Comparison of ENCODE assay signal across 15 cellular contexts in the genomic region with DNA sequence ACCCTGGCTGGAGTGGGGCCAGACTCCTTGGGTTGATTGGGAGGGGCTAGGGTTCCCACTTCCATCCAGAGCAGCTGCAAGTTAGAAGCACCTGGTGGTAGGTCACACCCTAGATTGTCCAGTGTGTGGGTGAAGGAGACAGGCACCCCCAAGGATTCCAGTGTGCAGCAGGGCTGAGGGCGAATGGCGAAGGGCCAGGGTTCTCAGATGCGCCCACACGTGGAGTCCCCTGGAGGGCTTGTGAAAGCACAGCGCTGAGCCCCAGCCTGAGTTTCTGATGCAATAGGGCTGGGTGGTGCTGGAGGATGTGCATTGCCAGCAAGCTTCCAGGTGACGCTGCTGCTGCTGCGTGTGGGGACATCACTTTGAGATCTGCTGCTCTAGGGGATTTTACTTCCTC. TPM values are rescaled to one million over a fixed set of nuclear protein-coding genes. Genes with fewer than 3 reads are reported as not detected.
DNase-seq lines count a peak whose midpoint lies in the region; ATAC-seq, FAIRE-seq and TF ChIP-seq lines count a peak whose summit lies in the region.
"Had no signal": no experiment of that assay in that cellular context is flagged by ENCODE, and none has a peak within 500 bp of the region (broad histone marks: within the 10 kb centered on the region; RNA-seq: fewer than 3 reads in every experiment).

No MANE protein-coding gene starts in this region.

- DNase-seq in DMS153 (lab: John Stamatoyannopoulos, UW), result peak; percentile 54
- DNase-seq in DMS153 treated with DMSO at 0.1 percent for 48 hours (lab: John Stamatoyannopoulos, UW; ENCODE audit: unreplicated experiment), result no peak
- peak; percentile 8 for DNase-seq in Jurkat, Clone E6-1 (ENCODE audit: low read depth, low spot score)
- peak; percentile 17 for DNase-seq in SIG-M5 (lab: John Stamatoyannopoulos, UW)
- DNase-seq in keratinocyte (ENCODE audit: low read depth, low spot score), result no peak
- DNase-seq in stimulated activated naive CD4-positive, alpha-beta T cell (lab: John Stamatoyannopoulos, UW), result no peak
- DNase-seq in endothelial cell (ENCODE audit: low spot score), result no peak

- ATAC-seq in GM18861 (IDR thresholded peaks at IDR 0.05; ENCODE audit: unreplicated experiment), result no peak

- H3K4me1 ChIP-seq in keratinocyte (ENCODE audit: control insufficient read depth, extremely low read depth, insufficient read depth, low read length), result peaks cover 4% of the 10 kb centered on the region
- H3K4me1 ChIP-seq: Caco-2 had no signal

- no peak overlapping the region for H3K27ac ChIP-seq in keratinocyte (ENCODE audit: control insufficient read depth, insufficient read depth, low read length)
- H3K27ac ChIP-seq: 22Rv1, neutrophil, SJCRH30 had no signal

- no peaks in the 10 kb centered on the region for H3K9me3 ChIP-seq in keratinocyte (ENCODE audit: control insufficient read depth, low read depth, low read length)
- H3K9me3 ChIP-seq: Caco-2, neutrophil, SJCRH30 had no signal

- H3K4me3 ChIP-seq in Jurkat, Clone E6-1 (ENCODE audit: low read length), result no peak overlapping the region
- H3K4me3 ChIP-seq in keratinocyte (ENCODE audit: control insufficient read depth in 2 of 3, extremely low read depth in 1 of 3, insufficient read depth in 2 of 3, low read depth in 1 of 3, low read length in 3 of 3), result no peak overlapping the region
- H3K4me3 ChIP-seq: SJCRH30 had no signal

- no peak overlapping the region for H2AFZ ChIP-seq in keratinocyte (ENCODE audit: control insufficient read depth, low read length)

- peak overlapping the region; percentile 32 for H3K4me2 ChIP-seq in keratinocyte (ENCODE audit: control insufficient read depth, extremely low read depth, insufficient read depth, low read depth, low read length)

- dilution Hi-C loops in keratinocyte (cut with MboI; ENCODE audit: extremely low pct_ligation_motif_present, low sequenced_read_pairs), result no loop called here

- H3K27me3 ChIP-seq in keratinocyte (ENCODE audit: control insufficient read depth, extremely low read depth, insufficient read depth, low read length), result peaks cover 27% of the 10 kb centered on the region
- H3K27me3 ChIP-seq: neutrophil, SJCRH30 had no signal

- H3K4me1 Mint-ChIP-seq in endothelial cell (ENCODE audit: unreplicated experiment), result peaks cover 18% of the 10 kb centered on the region

- no peak overlapping the region for H3K27ac Mint-ChIP-seq in endothelial cell (ENCODE audit: unreplicated experiment)
- H3K27ac Mint-ChIP-seq: activated naive CD8-positive, alpha-beta T cell had no signal

- no peak for TF ChIP-seq CTCF in keratinocyte (optimal IDR thresholded peaks at IDR 0.05 in 1 of 3, IDR thresholded peaks at IDR 0.05 in 1 of 3, conservative IDR thresholded peaks at IDR 0.05 in 1 of 3; ENCODE audit: extremely low read depth in 1 of 3, insufficient read depth in 2 of 3, low read length in 3 of 3)
- TF ChIP-seq CTCF in endothelial cell (IDR thresholded peaks at IDR 0.05; ENCODE audit: unreplicated experiment), result no peak

- H4K20me1 ChIP-seq in keratinocyte (ENCODE audit: control insufficient read depth, extremely low read depth, insufficient read depth, low read length), result peaks cover 3% of the 10 kb centered on the region

- no peaks in the 10 kb centered on the region for H3K36me3 ChIP-seq in keratinocyte (ENCODE audit: control insufficient read depth in 2 of 2, extremely low read depth in 1 of 2, insufficient read depth in 2 of 2, low read length in 2 of 2)
- H3K36me3 ChIP-seq: neutrophil, SJCRH30 had no signal

- no peaks in the 10 kb centered on the region for H3K9me3 Mint-ChIP-seq in endothelial cell (ENCODE audit: unreplicated experiment)

- no peak for FAIRE-seq in keratinocyte (lab: Jason Lieb, UNC)

- H3K36me3 Mint-ChIP-seq in endothelial cell (ENCODE audit: low read depth, unreplicated experiment), result no peaks in the 10 kb centered on the region
- H3K36me3 Mint-ChIP-seq: activated naive CD8-positive, alpha-beta T cell had no signal

- no peaks in the 10 kb centered on the region for H3K79me2 ChIP-seq in keratinocyte (ENCODE audit: control insufficient read depth, insufficient read depth, low read length)

- no peaks in the 10 kb centered on the region for H3K9me1 ChIP-seq in keratinocyte (ENCODE audit: control insufficient read depth, extremely low read depth, insufficient read depth, low read length)

- no peak overlapping the region for H3K4me3 Mint-ChIP-seq in endothelial cell (ENCODE audit: unreplicated experiment)
- H3K4me3 Mint-ChIP-seq: activated naive CD8-positive, alpha-beta T cell had no signal

- no peak overlapping the region for H3K9ac ChIP-seq in keratinocyte (ENCODE audit: control insufficient read depth, extremely low read depth, insufficient read depth, low read length)

- H3K27me3 Mint-ChIP-seq in endothelial cell (ENCODE audit: unreplicated experiment), result peaks cover 8% of the 10 kb centered on the region
- H3K27me3 Mint-ChIP-seq: activated naive CD8-positive, alpha-beta T cell had no signal

RNA-seq across cellular contexts. Expression of a gene that starts 25.4 kb away (rescaled TPM):
- polyA plus RNA-seq in Jurkat, Clone E6-1 (2012; ENCODE audit: insufficient read depth, insufficient read length), result not detected
- polyA plus RNA-seq in keratinocyte, result not detected in 3 replicates
- not detected for polyA plus RNA-seq in keratinocyte (2011; ENCODE audit: low read depth)
- not detected in 2 replicates for polyA plus RNA-seq in keratinocyte (2011; cell fraction: cytosol; rRNA removed)
- not detected in 2 replicates for polyA plus RNA-seq in keratinocyte (2011; cell fraction: nucleus; rRNA removed)
- polyA plus RNA-seq in keratinocyte (2012; ENCODE audit: low replicate concordance), result not detected in 2 replicates
- not detected in 3 replicates for polyA minus RNA-seq in keratinocyte
- polyA minus RNA-seq in keratinocyte (2011; cell fraction: cytosol; rRNA and poly(A)+ RNA removed), result not detected
- not detected in 2 replicates for polyA minus RNA-seq in keratinocyte (2011; cell fraction: nucleus; rRNA and poly(A)+ RNA removed)
- not detected for total RNA-seq in endothelial cell (ENCODE audit: unreplicated experiment)
- total RNA-seq: Caco-2, lung microvascular endothelial cell, SJCRH30 had no signal
- polyA plus RNA-seq: esophagus had no signal

RNA-seq across cellular contexts. Expression of a gene that starts 56.0 kb away (rescaled TPM):
- polyA plus RNA-seq in Jurkat, Clone E6-1 (2012; ENCODE audit: insufficient read depth, insufficient read length), result 19.6 TPM
- polyA plus RNA-seq in keratinocyte, result 27.3 to 44.1 TPM (median 31.4 TPM) in 3 replicates
- polyA plus RNA-seq in keratinocyte (2011; ENCODE audit: low read depth), result 32.4 TPM
- polyA plus RNA-seq in keratinocyte (2011; cell fraction: cytosol; rRNA removed), result 17.9 and 24.7 TPM in 2 replicates
- 56.4 and 67.1 TPM in 2 replicates for polyA plus RNA-seq in keratinocyte (2011; cell fraction: nucleus; rRNA removed)
- polyA plus RNA-seq in keratinocyte (2012; ENCODE audit: low replicate concordance), result 29.2 and 29.9 TPM in 2 replicates
- 43.9 to 82.3 TPM (median 66.8 TPM) in 3 replicates for polyA minus RNA-seq in keratinocyte
- polyA minus RNA-seq in keratinocyte (2011; cell fraction: cytosol; rRNA and poly(A)+ RNA removed), result 35.3 TPM
- polyA minus RNA-seq in keratinocyte (2011; cell fraction: nucleus; rRNA and poly(A)+ RNA removed), result 69.0 and 110 TPM in 2 replicates
- 59.0 TPM for total RNA-seq in endothelial cell (ENCODE audit: unreplicated experiment)

Comparison
In these comparisons a context has a peak if more than half of its experiments do, and no peak if none do; other contexts are left out.
1. DNase-seq: peak in DMS153 (single experiment), Jurkat, Clone E6-1 (single experiment) and SIG-M5 (single experiment); none in DMS153 treated with DMSO at 0.1 percent for 48 hours (single experiment), keratinocyte (single experiment), stimulated activated naive CD4-positive, alpha-beta T cell (0 of 6) and endothelial cell (single experiment).